ENCODE assay signal across 8 cellular contexts in genomic region chr5:142356318-142356715, GRCh38. TPM values are rescaled to one million over a fixed set of nuclear protein-coding genes. Genes with fewer than 3 reads are reported as not detected.
DNase-seq lines count a peak whose midpoint lies in the region; ATAC-seq and TF ChIP-seq lines count a peak whose summit lies in the region.

No MANE protein-coding gene starts in this region.

- peaks cover 23% of the 10 kb centered on the region for H3K4me1 ChIP-seq in PC-3 (ENCODE audit: insufficient read depth, low read length)
- H3K4me1 ChIP-seq in neural progenitor cell: peaks cover 19% of the 10 kb centered on the region

- intact Hi-C loops in CD14-positive monocyte (cut with micrococcal nuclease): loop anchor here (5.0 to 10.0 kb wide), 2 partner anchors 132 to 616 kb away; no protein-coding TSS in a partner anchor
- intact Hi-C loops in PC-3 (cut with micrococcal nuclease): loop anchor here (2.0 kb wide), 2 partner anchors 32 to 192 kb away; no protein-coding TSS in a partner anchor

- H3K4me3 ChIP-seq in PC-3 (ENCODE audit: low read length) (peak overlapping the region; percentile 75), neural progenitor cell (peak overlapping the region; percentile 56)

- H3K9me3 ChIP-seq in PC-3 (ENCODE audit: low read length) (no peaks in the 10 kb centered on the region), neural progenitor cell (ENCODE audit: low read depth) (no peaks in the 10 kb centered on the region)

- CTCF ChIA-PET in PC-3 (lab: Charles Lee): interaction anchor here (0.9 kb wide), 1 partner anchor 193 kb away, joined by 15 read pairs; no protein-coding TSS in a partner anchor

- H3K9me3 Mint-ChIP-seq in CD14-positive monocyte (peaks cover 0 to 18% (median 11%) of the 10 kb centered on the region in 7 donors), endothelial cell (ENCODE audit: unreplicated experiment) (no peaks in the 10 kb centered on the region), neural progenitor cell (peaks cover 6% of the 10 kb centered on the region)

- H3K9ac ChIP-seq in PC-3 (ENCODE audit: low read length) (peak overlapping the region; percentile 79), neural progenitor cell (no peak overlapping the region)

- H3K9me2 ChIP-seq in PC-3 (replicated peaks; ENCODE audit: low read length): no peaks in the 10 kb centered on the region

- H3K27me3 ChIP-seq in PC-3 (ENCODE audit: low read length) (no peaks in the 10 kb centered on the region), neural progenitor cell (peaks cover 40% of the 10 kb centered on the region)

- H3K4me2 ChIP-seq in PC-3 (ENCODE audit: low read length) (peak overlapping the region; percentile 78), neural progenitor cell (peak overlapping the region; percentile 69)

- DNase-seq in CD14-positive monocyte (ENCODE audit: low spot score) (no peak), PC-3 (no peak), endothelial cell (ENCODE audit: low spot score) (no peak), neural progenitor cell (ENCODE audit: low spot score) (no peak), NCI-H345 treated with DMSO at 0.1 percent for 48 hours (lab: John Stamatoyannopoulos, UW; ENCODE audit: unreplicated experiment) (no peak), cerebellar nuclear complex (lab: John Stamatoyannopoulos, UW) (no peak), NOMO-1 treated with DMSO at 0.1 percent for 48 hours (lab: John Stamatoyannopoulos, UW; ENCODE audit: unreplicated experiment) (no peak)

- H3K36me3 ChIP-seq in PC-3 (ENCODE audit: low read depth, low read length) (no peaks in the 10 kb centered on the region), neural progenitor cell (no peaks in the 10 kb centered on the region)

- H3K27me3 Mint-ChIP-seq in CD14-positive monocyte (ENCODE audit: low read depth in 3 of 3) (peaks cover 70 to 83% (median 79%) of the 10 kb centered on the region in 3 donors), endothelial cell (ENCODE audit: unreplicated experiment) (peaks cover 3% of the 10 kb centered on the region), neural progenitor cell (ENCODE audit: insufficient read depth, low read depth) (peaks cover 4% of the 10 kb centered on the region)

- POLR2A ChIA-PET in PC-3 (lab: Charles Lee; ENCODE audit: unreplicated experiment): no interaction called here

- H3K27ac ChIP-seq in PC-3 (ENCODE audit: low read length) (peak overlapping the region; percentile 63), neural progenitor cell (no peak overlapping the region)

- ATAC-seq in PC-3: no peak; the same call in 1 of the 2 replicates
- no peak for ATAC-seq in HG02852 (IDR thresholded peaks at IDR 0.05; ENCODE audit: unreplicated experiment)

- TF ChIP-seq CTCF in CD14-positive monocyte (IDR thresholded peaks at IDR 0.05) (no peak), PC-3 (conservative IDR thresholded peaks at IDR 0.05; ENCODE audit: low read depth, low read length) (no peak), endothelial cell (IDR thresholded peaks at IDR 0.05; ENCODE audit: unreplicated experiment) (no peak), neural progenitor cell (IDR thresholded peaks at IDR 0.05) (no peak)

- peak overlapping the region in 5 of 7 donors; percentile 66 to 85 (median 81) for H3K27ac Mint-ChIP-seq in CD14-positive monocyte
- peak overlapping the region; percentile 86 for H3K27ac Mint-ChIP-seq in endothelial cell (ENCODE audit: unreplicated experiment)
- peak overlapping the region; percentile 93 for H3K27ac Mint-ChIP-seq in neural progenitor cell

- H4K20me1 ChIP-seq in PC-3 (ENCODE audit: low read length) (no peaks in the 10 kb centered on the region), neural progenitor cell (ENCODE audit: low read depth) (no peaks in the 10 kb centered on the region)

- BruUV-seq in PC-3 (replicated peaks; lab: Mats Ljungman, UMichigan): no TSS peak

- H3F3A ChIP-seq in PC-3 (ENCODE audit: low read length, unreplicated experiment) (no peaks in the 10 kb centered on the region), neural progenitor cell (ENCODE audit: low read depth) (peaks cover 37% of the 10 kb centered on the region)

- peaks cover 7% of the 10 kb centered on the region in 2 donors for H3K36me3 Mint-ChIP-seq in CD14-positive monocyte
- H3K36me3 Mint-ChIP-seq in endothelial cell (ENCODE audit: low read depth, unreplicated experiment): no peaks in the 10 kb centered on the region
- no peaks in the 10 kb centered on the region for H3K36me3 Mint-ChIP-seq in neural progenitor cell

- H3K4me3 Mint-ChIP-seq in CD14-positive monocyte (peak overlapping the region; percentile 73 to 82), endothelial cell (ENCODE audit: unreplicated experiment) (peak overlapping the region; percentile 79), neural progenitor cell (peak overlapping the region; percentile 87)

- H3K79me2 ChIP-seq in PC-3 (ENCODE audit: low read length) (no peaks in the 10 kb centered on the region), neural progenitor cell (ENCODE audit: low read depth) (no peaks in the 10 kb centered on the region)

- H3K4me1 Mint-ChIP-seq in CD14-positive monocyte: peaks cover 22% of the 10 kb centered on the region
- peaks cover 33% of the 10 kb centered on the region for H3K4me1 Mint-ChIP-seq in endothelial cell (ENCODE audit: unreplicated experiment)
- peaks cover 45% of the 10 kb centered on the region for H3K4me1 Mint-ChIP-seq in neural progenitor cell

- H2AFZ ChIP-seq in PC-3 (ENCODE audit: low read length) (peak overlapping the region; percentile 80), neural progenitor cell (replicated peaks) (peak overlapping the region; percentile 59)

RNA-seq across cellular contexts. Expression of gene SPRY4, which starts 31.5 kb away (rescaled TPM):
- not detected for polyA plus RNA-seq in CD14-positive monocyte
- total RNA-seq in PC-3 (2014; rRNA removed) (32.1 and 38.4 TPM in 2 replicates), endothelial cell (ENCODE audit: unreplicated experiment) (74.2 TPM), neural progenitor cell (ENCODE audit: low replicate concordance) (0.13 and 1.7 TPM in 2 replicates)

Comparison
In these comparisons a context has a peak if more than half of its experiments do, and no peak if none do; other contexts are left out.
1. RNA of gene SPRY4, which starts 31.5 kb away (total RNA-seq): 74.2 TPM in endothelial cell (single experiment) and 32.1 to 38.4 TPM in PC-3; 0.13 to 1.7 TPM in neural progenitor cell; every median in the first group is over 10 times any median in the second.
2. Peak in every context shown above with its lines, with median percentiles within 50 percentile points of each other: H3K27ac Mint-ChIP-seq and H3K4me3 Mint-ChIP-seq.